In the genomic region with DNA sequence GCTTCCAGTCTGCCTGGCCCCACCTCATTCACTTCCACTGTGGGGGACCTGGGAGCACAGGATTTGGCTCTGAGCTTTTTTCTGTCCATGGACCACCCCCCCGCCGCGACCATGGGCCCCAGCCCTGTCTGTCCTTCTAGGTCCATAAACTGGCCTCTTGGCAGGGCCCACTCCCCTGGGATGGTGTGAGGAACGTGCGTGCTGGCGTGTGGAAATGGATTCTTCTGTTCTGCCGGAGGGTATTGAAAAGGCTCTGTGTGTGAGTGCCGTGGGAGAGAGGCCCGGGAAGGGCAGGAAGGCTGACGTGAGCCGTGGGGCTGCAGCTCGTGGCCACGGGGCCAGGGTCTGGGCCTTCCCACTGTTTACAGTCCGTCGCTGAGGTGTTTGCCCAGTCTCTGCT, we compare ENCODE assay signal across 27 cellular contexts.
DNase-seq lines count a peak whose midpoint lies in the region; ATAC-seq and TF ChIP-seq lines count a peak whose summit lies in the region.
"Had no signal": no experiment of that assay in that cellular context is flagged by ENCODE, and none has a peak within 500 bp of the region (broad histone marks: within the 10 kb centered on the region; RNA-seq: fewer than 3 reads in every experiment).

No MANE protein-coding gene starts in this region.

- H3K9me2 ChIP-seq in hepatocyte (replicated peaks; ENCODE audit: insufficient read depth): no peaks in the 10 kb centered on the region

- no peaks in the 10 kb centered on the region for H3K27me3 Mint-ChIP-seq in activated CD4-positive, alpha-beta T cell treated with anti-CD3 and anti-CD28 coated beads, Interleukin-2, amount 10 ng/mL, durations not matched to agents 24 days and 14 days
- H3K27me3 Mint-ChIP-seq: activated CD8-positive, alpha-beta T cell treated with anti-CD3 and anti-CD28 coated beads for 36 hours; activated T-helper 17 cell treated with anti-CD3 and anti-CD28 coated beads, Interleukin-2, amount 50 U/mL, for 72 hours; naive thymus-derived CD4-positive, alpha-beta T cell had no signal

- no peak overlapping the region for H3K4me3 Mint-ChIP-seq in activated CD4-positive, alpha-beta T cell treated with anti-CD3 and anti-CD28 coated beads, Interleukin-2, amount 10 ng/mL, durations not matched to agents 24 days and 14 days
- H3K4me3 Mint-ChIP-seq: activated CD8-positive, alpha-beta T cell treated with anti-CD3 and anti-CD28 coated beads for 36 hours; activated T-helper 17 cell treated with anti-CD3 and anti-CD28 coated beads, Interleukin-2, amount 50 U/mL, for 72 hours; H9; naive thymus-derived CD4-positive, alpha-beta T cell; T-helper 2 cell treated with Interferon-gamma antibody and Interleukin-4, amounts not matched to agents 5 μg/mL and 100 μg/mL, for 36 hours had no signal

- POLR2A ChIA-PET in IMR-90 (lab: Charles Lee; ENCODE audit: unreplicated experiment): no interaction called here

- peaks cover 27 to 68% of the 10 kb centered on the region in 2 experiments for H3K79me1 ChIP-seq in IMR-90 (ENCODE audit: low read depth in 1 of 2, low read length in 2 of 2)

- no peak overlapping the region for H2BK15ac ChIP-seq in IMR-90 (ENCODE audit: low read depth, low read length)

- H3K4ac ChIP-seq in IMR-90 (ENCODE audit: low read depth, low read length): no peak overlapping the region

- peaks cover 25% of the 10 kb centered on the region for H3K36me3 Mint-ChIP-seq in activated CD4-positive, alpha-beta T cell treated with anti-CD3 and anti-CD28 coated beads, Interleukin-2, amount 10 ng/mL, durations not matched to agents 24 days and 14 days (ENCODE audit: low read depth)
- peaks cover 0 to 10% of the 10 kb centered on the region in 2 donors for H3K36me3 Mint-ChIP-seq in activated naive CD4-positive, alpha-beta T cell treated with anti-CD3 and anti-CD28 coated beads, Interleukin-2, amount 50 U/mL, for 72 hours

- H3K18ac ChIP-seq in IMR-90 (ENCODE audit: low read depth, low read length): no peak overlapping the region

- CTCF ChIA-PET in IMR-90 (lab: Yijun Ruan, JAX): interaction anchor here (0.9 kb wide), 1 partner anchor 78 kb away, joined by 3 read pairs; no protein-coding TSS in a partner anchor

- H3K4me2 ChIP-seq in IMR-90 (ENCODE audit: low read depth, low read length) (no peak overlapping the region), fibroblast of lung (ENCODE audit: extremely low read depth, insufficient read depth, low read length) (no peak overlapping the region), hepatocyte (no peak overlapping the region)

- no peaks in the 10 kb centered on the region for H3K9me3 Mint-ChIP-seq in activated CD4-positive, alpha-beta T cell treated with anti-CD3 and anti-CD28 coated beads, Interleukin-2, amount 10 ng/mL, durations not matched to agents 24 days and 14 days
- no peaks in the 10 kb centered on the region for H3K9me3 Mint-ChIP-seq in activated naive CD4-positive, alpha-beta T cell treated with anti-CD3 and anti-CD28 coated beads, Interleukin-2, amount 50 U/mL, for 72 hours
- H3K9me3 Mint-ChIP-seq: activated CD8-positive, alpha-beta T cell treated with anti-CD3 and anti-CD28 coated beads for 36 hours; activated T-helper 17 cell treated with anti-CD3 and anti-CD28 coated beads, Interleukin-2, amount 50 U/mL, for 72 hours; H9; T-helper 2 cell treated with Interferon-gamma antibody and Interleukin-4, amounts not matched to agents 5 μg/mL and 100 μg/mL, for 36 hours had no signal

- H2BK120ac ChIP-seq in IMR-90 (ENCODE audit: low read depth, low read length): no peak overlapping the region

- H3K27ac Mint-ChIP-seq in activated CD4-positive, alpha-beta T cell treated with anti-CD3 and anti-CD28 coated beads, Interleukin-2, amount 10 ng/mL, durations not matched to agents 24 days and 14 days: no peak overlapping the region
- H3K27ac Mint-ChIP-seq in activated naive CD4-positive, alpha-beta T cell treated with anti-CD3 and anti-CD28 coated beads, Interleukin-2, amount 50 U/mL, for 72 hours: peak overlapping the region in 1 of 2 donors; percentile 39
- H3K27ac Mint-ChIP-seq: activated CD8-positive, alpha-beta T cell treated with anti-CD3 and anti-CD28 coated beads for 36 hours; activated T-helper 17 cell treated with anti-CD3 and anti-CD28 coated beads, Interleukin-2, amount 50 U/mL, for 72 hours; T-helper 2 cell treated with Interferon-gamma antibody and Interleukin-4, amounts not matched to agents 5 μg/mL and 100 μg/mL, for 36 hours had no signal

- no peak overlapping the region for H2AK5ac ChIP-seq in IMR-90 (ENCODE audit: low read depth, low read length)

- H4K20me1 ChIP-seq in IMR-90 (ENCODE audit: insufficient read depth, low read length) (peaks cover 56% of the 10 kb centered on the region), fibroblast of lung (ENCODE audit: control insufficient read depth, extremely low read depth, insufficient read depth, low read length) (no peaks in the 10 kb centered on the region), hepatocyte (ENCODE audit: insufficient read depth, poor library complexity, severe bottlenecking) (no peaks in the 10 kb centered on the region)

- no peak overlapping the region for H4K5ac ChIP-seq in IMR-90 (ENCODE audit: low read depth, low read length)

- peaks cover 21% of the 10 kb centered on the region for H3K9me1 ChIP-seq in IMR-90 (ENCODE audit: insufficient read depth, low read length)

- DNase-seq in IMR-90 (no peak), fibroblast of lung (ENCODE audit: low read depth in 2 of 2) (no peak), hepatocyte (ENCODE audit: low spot score) (no peak), psoas muscle (peak; percentile 56 to 85), H4 (ENCODE audit: low spot score) (no peak)
- DNase-seq in activated CD4-positive, alpha-beta T cell treated with anti-CD3 and anti-CD28 coated beads, Interleukin-2, amount 10 ng/mL, durations not matched to agents 24 days and 14 days: no peak
- no peak for DNase-seq in activated naive CD4-positive, alpha-beta T cell treated with anti-CD3 and anti-CD28 coated beads, Interleukin-2, amount 50 U/mL, for 72 hours (ENCODE audit: low spot score in 2 of 2)
- DNase-seq: activated CD4-positive, alpha-beta T cell treated with anti-CD3 and anti-CD28 coated beads for 1 hour; activated CD8-positive, alpha-beta memory T cell treated with anti-CD3 and anti-CD28 coated beads, Interleukin-2, amount 50 U/mL, for 48 hours; activated CD8-positive, alpha-beta T cell treated with anti-CD3 and anti-CD28 coated beads for 36 hours; activated naive CD4-positive, alpha-beta T cell treated with anti-CD3 and anti-CD28 coated beads, Interleukin-2, amount 50 U/mL, for 16 hours; DMS153; effector CD4-positive, alpha-beta T cell; H9; naive thymus-derived CD4-positive, alpha-beta T cell; NCI-H1417 treated with DMSO at 0.1 percent for 48 hours; NCI-H446; NCI-H748 treated with DMSO at 0.1 percent for 48 hours; SIG-M5; stimulated activated CD4-positive, alpha-beta T cell treated with anti-CD3 and anti-CD28 coated beads, Interleukin-2, amount 100 ng/mL, for 48 hours; stomach; transverse colon had no signal

- WGBS in IMR-90 (ENCODE audit: extremely low coverage in 2 of 2, insufficient read length in 1 of 2), 2 experiments: 58% methylated on average over 2 of the region's 15 CpGs; no CpG with 5 or more reads in 1 of the 2 experiments
- 77% methylated on average over 15 of the region's 15 CpGs for WGBS in hepatocyte (ENCODE audit: low lambda C conversion rate, missing lambda C conversion rate)
- WGBS in psoas muscle, 3 donors: 52 to 68% (median 57%) methylated on average over 15 of the region's 15 CpGs

- H3K4me3 ChIP-seq in IMR-90 (ENCODE audit: insufficient read depth, low read depth, low read length): no peak overlapping the region
- H3K4me3 ChIP-seq in fibroblast of lung (replicated peaks in 1 of 4; ENCODE audit: control extremely low read depth in 1 of 4, insufficient read depth in 1 of 4, low read depth in 3 of 4, low read length in 4 of 4): no peak overlapping the region
- H3K4me3 ChIP-seq in hepatocyte: no peak overlapping the region
- no peak overlapping the region for H3K4me3 ChIP-seq in psoas muscle
- H3K4me3 ChIP-seq: stomach, transverse colon had no signal

- H3K14ac ChIP-seq in IMR-90 (replicated peaks; ENCODE audit: low read depth, low read length): no peak overlapping the region

- H3K9ac ChIP-seq in IMR-90 (ENCODE audit: low read depth, low read length) (no peak overlapping the region), fibroblast of lung (ENCODE audit: insufficient read depth, low read length) (no peak overlapping the region)

- H4K8ac ChIP-seq in IMR-90 (ENCODE audit: low read depth in 2 of 2, low read length in 2 of 2): no peak overlapping the region

- intact Hi-C loops in IMR-90 (cut with micrococcal nuclease): no loop called here
- intact Hi-C loops in psoas muscle (cut with DNase I): no loop called here
- intact Hi-C loops in activated CD4-positive, alpha-beta T cell treated with anti-CD3 and anti-CD28 coated beads, Interleukin-2, amount 10 ng/mL, durations not matched to agents 24 days and 14 days (cut with micrococcal nuclease): no loop called here

- H3K27ac ChIP-seq in IMR-90 (ENCODE audit: insufficient read depth, low read length): no peak overlapping the region
- peak overlapping the region; percentile 37 for H3K27ac ChIP-seq in fibroblast of lung (ENCODE audit: insufficient read depth, low read length)
- peak overlapping the region; percentile 1 for H3K27ac ChIP-seq in hepatocyte
- peak overlapping the region; percentile 23 for H3K27ac ChIP-seq in psoas muscle
- H3K27ac ChIP-seq: HL-60, transverse colon had no signal

- H3K9me3 ChIP-seq in IMR-90 (ENCODE audit: control insufficient read depth, insufficient read depth, low read length): no peaks in the 10 kb centered on the region
- no peaks in the 10 kb centered on the region for H3K9me3 ChIP-seq in fibroblast of lung (ENCODE audit: control insufficient read depth, insufficient read depth, low read depth, low read length)
- H3K9me3 ChIP-seq in hepatocyte (ENCODE audit: low read depth): no peaks in the 10 kb centered on the region
- no peaks in the 10 kb centered on the region for H3K9me3 ChIP-seq in psoas muscle
- H3K9me3 ChIP-seq: stomach, transverse colon had no signal

- H2AK9ac ChIP-seq in IMR-90 (replicated peaks; ENCODE audit: low read depth, low read length, poor library complexity): no peak overlapping the region

- H2BK5ac ChIP-seq in IMR-90 (ENCODE audit: low read depth, low read length, poor library complexity, severe bottlenecking): no peak overlapping the region

- H4K91ac ChIP-seq in IMR-90 (ENCODE audit: insufficient read depth, low read depth, low read length): no peak overlapping the region

- no peak overlapping the region for H2BK20ac ChIP-seq in IMR-90 (ENCODE audit: low read depth, low read length)

- H3K23ac ChIP-seq in IMR-90 (ENCODE audit: low read depth, low read length): no peak overlapping the region

- H3K56ac ChIP-seq in IMR-90 (ENCODE audit: extremely low read depth, insufficient read depth, low read length): no peak overlapping the region

- TF ChIP-seq RAD21 in IMR-90 (IDR thresholded peaks at IDR 0.05; ENCODE audit: low read length): no peak

- TF ChIP-seq POLR2A in IMR-90 (IDR thresholded peaks at IDR 0.05; ENCODE audit: low read depth, low read length): no peak

- TF ChIP-seq CTCF in IMR-90 (conservative IDR thresholded peaks at IDR 0.05; ENCODE audit: low read depth, low read length) (no peak), fibroblast of lung (conservative IDR thresholded peaks at IDR 0.05 in 1 of 2, IDR thresholded peaks at IDR 0.05 in 1 of 2; ENCODE audit: low read depth in 1 of 2, low read length in 2 of 2) (no peak), hepatocyte (IDR thresholded peaks at IDR 0.05; ENCODE audit: poor library complexity) (no peak), psoas muscle (IDR thresholded peaks at IDR 0.05) (no peak)

- dilution Hi-C loops in IMR-90 (cut with HindIII; ENCODE audit: low sequenced_read_pairs, unreplicated experiment): no loop called here

- H3K27me3 ChIP-seq in IMR-90 (ENCODE audit: control insufficient read depth, insufficient read depth, low read length) (no peaks in the 10 kb centered on the region), fibroblast of lung (ENCODE audit: control insufficient read depth, insufficient read depth, low read length) (no peaks in the 10 kb centered on the region), hepatocyte (no peaks in the 10 kb centered on the region), psoas muscle (ENCODE audit: insufficient read depth in 3 of 3, low read length in 2 of 3) (no peaks in the 10 kb centered on the region)
- H3K27me3 ChIP-seq: stomach, transverse colon had no signal

- H3K4me1 Mint-ChIP-seq in activated CD4-positive, alpha-beta T cell treated with anti-CD3 and anti-CD28 coated beads, Interleukin-2, amount 10 ng/mL, durations not matched to agents 24 days and 14 days: peaks cover 14% of the 10 kb centered on the region

- H2AFZ ChIP-seq in IMR-90 (replicated peaks; ENCODE audit: low read length, poor library complexity) (peak overlapping the region; percentile 47), fibroblast of lung (ENCODE audit: low read length) (no peak overlapping the region), hepatocyte (no peak overlapping the region)

- no peak for ATAC-seq in IMR-90 (ENCODE audit: low read depth)
- peak in 3 of 4 donors; percentile 6 to 54 (median 34) for ATAC-seq in psoas muscle
- ATAC-seq in GM21423 (IDR thresholded peaks at IDR 0.05; ENCODE audit: unreplicated experiment): no peak
- ATAC-seq in activated naive CD4-positive, alpha-beta T cell treated with anti-CD3 and anti-CD28 coated beads, Interleukin-2, amount 50 U/mL, for 72 hours: no peak
- ATAC-seq: activated CD8-positive, alpha-beta T cell treated with anti-CD3 and anti-CD28 coated beads for 36 hours; activated T-helper 17 cell treated with anti-CD3 and anti-CD28 coated beads, Interleukin-2, amount 50 U/mL, for 72 hours; naive thymus-derived CD4-positive, alpha-beta T cell; Panc1 had no signal

- in situ Hi-C loops in IMR-90 (cut with MboI; ENCODE audit: low sequenced_read_pairs): no loop called here

- H3K4me1 ChIP-seq in IMR-90 (ENCODE audit: control insufficient read depth, insufficient read depth, low read length) (peaks cover 13% of the 10 kb centered on the region), fibroblast of lung (ENCODE audit: control insufficient read depth, extremely low read depth, insufficient read depth, low read length) (peaks cover 12% of the 10 kb centered on the region), hepatocyte (ENCODE audit: insufficient read depth) (peaks cover 20% of the 10 kb centered on the region), psoas muscle (no peaks in the 10 kb centered on the region)

- no TSS peak for BruUV-seq in IMR-90 (replicated peaks; lab: Mats Ljungman, UMichigan)

- no peaks in the 10 kb centered on the region for H3K79me2 ChIP-seq in fibroblast of lung (ENCODE audit: control insufficient read depth, insufficient read depth, low read length)
- H3K79me2 ChIP-seq in hepatocyte: no peaks in the 10 kb centered on the region

- H3K36me3 ChIP-seq in IMR-90 (ENCODE audit: control insufficient read depth, insufficient read depth, low read length): peaks cover 52% of the 10 kb centered on the region
- peaks cover 5% of the 10 kb centered on the region for H3K36me3 ChIP-seq in fibroblast of lung (ENCODE audit: control insufficient read depth, insufficient read depth, low read length)
- no peaks in the 10 kb centered on the region for H3K36me3 ChIP-seq in hepatocyte (replicated peaks; ENCODE audit: insufficient read depth, low read depth)
- H3K36me3 ChIP-seq in psoas muscle (ENCODE audit: insufficient read depth in 1 of 2, low read depth in 1 of 2): no peaks in the 10 kb centered on the region
- H3K36me3 ChIP-seq: transverse colon had no signal

Comparison
In these comparisons a context has a peak if more than half of its experiments do, and no peak if none do; other contexts are left out.
1. ATAC-seq: peak in psoas muscle (3 of 4); none in IMR-90 (single experiment), GM21423 (single experiment) and activated naive CD4-positive, alpha-beta T cell treated with anti-CD3 and anti-CD28 coated beads, Interleukin-2, amount 50 U/mL, for 72 hours (0 of 2).
2. DNase-seq: peak in psoas muscle (2 of 2); none in IMR-90 (single experiment), fibroblast of lung (0 of 2), hepatocyte (single experiment), H4 (single experiment), activated CD4-positive, alpha-beta T cell treated with anti-CD3 and anti-CD28 coated beads, Interleukin-2, amount 10 ng/mL, durations not matched to agents 24 days and 14 days (single experiment) and activated naive CD4-positive, alpha-beta T cell treated with anti-CD3 and anti-CD28 coated beads, Interleukin-2, amount 50 U/mL, for 72 hours (0 of 2).